Comparison of ENCODE assay signal across 12 cellular contexts in the genomic region with DNA sequence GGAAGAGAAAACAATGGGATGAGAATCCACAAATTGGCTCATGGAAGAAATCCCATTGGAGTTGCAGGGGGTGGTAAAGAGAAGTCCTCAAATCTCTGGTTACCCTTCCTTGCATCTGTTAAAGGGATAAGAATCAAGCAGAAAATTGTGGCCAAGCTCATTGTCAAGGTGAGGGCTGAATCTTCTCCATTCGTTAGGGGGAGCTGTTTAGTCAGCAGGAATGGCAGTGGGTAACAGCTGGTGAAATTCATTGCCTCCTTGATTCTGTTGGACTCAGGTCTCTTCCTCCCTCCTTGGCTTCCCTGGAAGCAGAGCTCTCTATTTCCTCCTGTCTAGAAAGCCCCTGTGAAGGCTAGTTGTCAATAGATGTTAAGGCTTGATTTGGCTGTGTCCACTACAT.
DNase-seq lines count a peak whose midpoint lies in the region; ATAC-seq lines count a peak whose summit lies in the region.
"Had no signal": no experiment of that assay in that cellular context is flagged by ENCODE, and none has a peak within 500 bp of the region (broad histone marks: within the 10 kb centered on the region; RNA-seq: fewer than 3 reads in every experiment).

No MANE protein-coding gene starts in this region.

- H3K23ac ChIP-seq in mesenchymal stem cell (ENCODE audit: low read length in 2 of 2): no peak overlapping the region

- DNase-seq in EL (peak; percentile 2), NAMALWA (ENCODE audit: low spot score) (peak; percentile 9), T47D (ENCODE audit: low read depth in 1 of 2, low spot score in 1 of 2) (peak; percentile 29 to 65), mesenchymal stem cell (peak; percentile 13)
- DNase-seq in activated CD4-positive, alpha-beta T cell treated with anti-CD3 and anti-CD28 coated beads, Interleukin-2, amount 50 U/mL, for 1 hour: no peak
- DNase-seq: activated CD8-positive, alpha-beta T cell treated with anti-CD3 and anti-CD28 coated beads for 36 hours; MG63; naive thymus-derived CD8-positive, alpha-beta T cell; SHP77 treated with DMSO at 0.1 percent for 48 hours had no signal

- H3K4me2 ChIP-seq in mesenchymal stem cell (ENCODE audit: low read length, poor library complexity, severe bottlenecking): no peak overlapping the region

- H2BK15ac ChIP-seq in mesenchymal stem cell (ENCODE audit: low read depth, poor library complexity, severe bottlenecking): no peak overlapping the region

- no peak for ATAC-seq in GM18517 (IDR thresholded peaks at IDR 0.05; ENCODE audit: unreplicated experiment)
- no peak for ATAC-seq in HG02623 (IDR thresholded peaks at IDR 0.05; ENCODE audit: unreplicated experiment)
- ATAC-seq: activated CD8-positive, alpha-beta T cell treated with anti-CD3 and anti-CD28 coated beads for 36 hours; naive thymus-derived CD8-positive, alpha-beta T cell had no signal

- H2AFZ ChIP-seq in mesenchymal stem cell (ENCODE audit: low read depth, low read length): no peak overlapping the region

- H3K18ac ChIP-seq in mesenchymal stem cell (ENCODE audit: low read depth in 1 of 2, low read length in 2 of 2): no peak overlapping the region

- H3K36me3 ChIP-seq in mesenchymal stem cell (ENCODE audit: control insufficient read depth in 1 of 2, insufficient read depth in 2 of 2, low read depth in 1 of 2, low read length in 2 of 2): no peaks in the 10 kb centered on the region
- H3K36me3 ChIP-seq: ascending aorta, MG63 had no signal

- no peak overlapping the region for H3K4ac ChIP-seq in mesenchymal stem cell (ENCODE audit: low read depth in 1 of 2, low read length in 2 of 2)

- H3K79me1 ChIP-seq in mesenchymal stem cell (replicated peaks; ENCODE audit: low read length, poor library complexity, severe bottlenecking): no peaks in the 10 kb centered on the region

- no peak overlapping the region for H3K27ac ChIP-seq in mesenchymal stem cell (ENCODE audit: low read length, poor library complexity, severe bottlenecking)
- H3K27ac ChIP-seq: ascending aorta had no signal

- H3K9me3 ChIP-seq in mesenchymal stem cell (ENCODE audit: control insufficient read depth, low read length): no peaks in the 10 kb centered on the region
- H3K9me3 ChIP-seq: ascending aorta, MG63 had no signal

- H4K91ac ChIP-seq in mesenchymal stem cell (ENCODE audit: low read length): no peak overlapping the region

- WGBS in mesenchymal stem cell: 42% methylated on average over 1 of the region's 1 CpG

- H2BK120ac ChIP-seq in mesenchymal stem cell (ENCODE audit: low read depth, low read length): no peak overlapping the region

- in situ Hi-C loops in T47D (cut with HindIII; ENCODE audit: low pct_unique_long_range_greater_than_20kb, low sequenced_read_pairs): no loop called here

- no peak overlapping the region for H2AK5ac ChIP-seq in mesenchymal stem cell (ENCODE audit: low read length, severe bottlenecking)

- no peak overlapping the region for H2BK5ac ChIP-seq in mesenchymal stem cell (ENCODE audit: low read depth, low read length, poor library complexity, severe bottlenecking)

- no peaks in the 10 kb centered on the region for H3K4me1 ChIP-seq in mesenchymal stem cell (ENCODE audit: control insufficient read depth, insufficient read depth, low read depth, low read length)
- H3K4me1 ChIP-seq: ascending aorta had no signal

- H4K8ac ChIP-seq in mesenchymal stem cell (ENCODE audit: low read length): no peak overlapping the region

- no peak overlapping the region for H2BK12ac ChIP-seq in mesenchymal stem cell (ENCODE audit: low read length in 2 of 2)

- H3K9ac ChIP-seq in mesenchymal stem cell (ENCODE audit: low read length): no peak overlapping the region

- no peak overlapping the region for H3K14ac ChIP-seq in mesenchymal stem cell (ENCODE audit: low read length in 2 of 2)

- H3K4me3 ChIP-seq in mesenchymal stem cell (ENCODE audit: insufficient read depth in 1 of 2, low read depth in 1 of 2, low read length in 2 of 2): no peak overlapping the region
- H3K4me3 ChIP-seq: ascending aorta, MG63 had no signal

- no peaks in the 10 kb centered on the region for H3K27me3 ChIP-seq in mesenchymal stem cell (ENCODE audit: control insufficient read depth in 1 of 2, insufficient read depth in 1 of 2, low read length in 2 of 2)
- H3K27me3 ChIP-seq: ascending aorta, MG63 had no signal
